8 cellular contexts compared by ENCODE assay signal in genomic region chr16:75464130-75464918, GRCh38. TPM values are rescaled to one million over a fixed set of nuclear protein-coding genes. Genes with fewer than 3 reads are reported as not detected.
DNase-seq lines count a peak whose midpoint lies in the region; ATAC-seq and TF ChIP-seq lines count a peak whose summit lies in the region.

TMEM170A (minus strand) TSS chr16:75464689; CDS start chr16:75464600, 89 bp downstream.

- H3K36me3 Mint-ChIP-seq in T-helper 1 cell treated with Interleukin-12 subunit alpha and Interleukin-12 subunit beta and Interleukin-4 antibody, amounts not matched to agents 30 μg/mL and 1 μg/mL, for 36 hours (ENCODE audit: low read depth): peaks cover 13% of the 10 kb centered on the region
- peaks cover 4% of the 10 kb centered on the region for H3K36me3 Mint-ChIP-seq in progenitor cell of endocrine pancreas (ENCODE audit: insufficient read depth)

- intact Hi-C loops in left cardiac atrium (cut with DNase I): no loop called here

- DNase-seq in NCI-H1694 (lab: John Stamatoyannopoulos, UW) (peak; percentile 91), amniotic stem cell (lab: John Stamatoyannopoulos, UW) (peak; percentile 93), left cardiac atrium (peak; percentile 100), progenitor cell of endocrine pancreas (ENCODE audit: low spot score, unreplicated experiment) (peak; percentile 100), ureter (ENCODE audit: low spot score) (peak; percentile 100)

- peaks cover 29% of the 10 kb centered on the region for H3K4me1 Mint-ChIP-seq in T-helper 1 cell treated with Interleukin-12 subunit alpha and Interleukin-12 subunit beta and Interleukin-4 antibody, amounts not matched to agents 30 μg/mL and 1 μg/mL, for 36 hours (ENCODE audit: low read depth)
- H3K4me1 Mint-ChIP-seq in progenitor cell of endocrine pancreas (ENCODE audit: low read depth): peaks cover 30% of the 10 kb centered on the region

- TF ChIP-seq CTCF in progenitor cell of endocrine pancreas (IDR thresholded peaks at IDR 0.05; ENCODE audit: unreplicated experiment): peak; percentile 100

- peak within 1 kb of the TSS; percentile 93 for H3K27ac Mint-ChIP-seq in T-helper 1 cell treated with Interleukin-12 subunit alpha and Interleukin-12 subunit beta and Interleukin-4 antibody, amounts not matched to agents 30 μg/mL and 1 μg/mL, for 36 hours
- peak within 1 kb of the TSS; percentile 98 for H3K27ac Mint-ChIP-seq in progenitor cell of endocrine pancreas

- no peaks in the 10 kb centered on the region for H3K9me3 Mint-ChIP-seq in T-helper 1 cell treated with Interleukin-12 subunit alpha and Interleukin-12 subunit beta and Interleukin-4 antibody, amounts not matched to agents 30 μg/mL and 1 μg/mL, for 36 hours
- H3K9me3 Mint-ChIP-seq in progenitor cell of endocrine pancreas (ENCODE audit: low read depth): no peaks in the 10 kb centered on the region

- peak; percentile 98 for TF ChIP-seq POLR2A in GM15510 (IDR thresholded peaks at IDR 0.05; ENCODE audit: borderline replicate concordance, extremely low read depth, insufficient read length)

- peak within 1 kb of the TSS; percentile 93 for H3K4me3 Mint-ChIP-seq in T-helper 1 cell treated with Interleukin-12 subunit alpha and Interleukin-12 subunit beta and Interleukin-4 antibody, amounts not matched to agents 30 μg/mL and 1 μg/mL, for 36 hours
- peak within 1 kb of the TSS; percentile 99 for H3K4me3 Mint-ChIP-seq in progenitor cell of endocrine pancreas (ENCODE audit: low read depth)

- ATAC-seq in HG02885 (IDR thresholded peaks at IDR 0.05; ENCODE audit: poor library complexity, unreplicated experiment): peak; percentile 92
- peak; percentile 98 for ATAC-seq in left cardiac atrium

- no peaks in the 10 kb centered on the region for H3K27me3 Mint-ChIP-seq in T-helper 1 cell treated with Interleukin-12 subunit alpha and Interleukin-12 subunit beta and Interleukin-4 antibody, amounts not matched to agents 30 μg/mL and 1 μg/mL, for 36 hours (ENCODE audit: low read depth)
- no peaks in the 10 kb centered on the region for H3K27me3 Mint-ChIP-seq in progenitor cell of endocrine pancreas

RNA-seq across cellular contexts. Expression of gene TMEM170A, which starts in this region (rescaled TPM):
- total RNA-seq in left cardiac atrium (10 to 100 TPM in 1 of 2 donors, 1 to 10 TPM in 1; 10.0 to 12.2 TPM), progenitor cell of endocrine pancreas (57.4 and 61.6 TPM in 2 replicates), ureter (25.7 TPM)

Comparison
In these comparisons a context has a peak if more than half of its experiments do, and no peak if none do; other contexts are left out.
1. Peak in every context shown above with its lines: DNase-seq and ATAC-seq.